In the genomic region with DNA sequence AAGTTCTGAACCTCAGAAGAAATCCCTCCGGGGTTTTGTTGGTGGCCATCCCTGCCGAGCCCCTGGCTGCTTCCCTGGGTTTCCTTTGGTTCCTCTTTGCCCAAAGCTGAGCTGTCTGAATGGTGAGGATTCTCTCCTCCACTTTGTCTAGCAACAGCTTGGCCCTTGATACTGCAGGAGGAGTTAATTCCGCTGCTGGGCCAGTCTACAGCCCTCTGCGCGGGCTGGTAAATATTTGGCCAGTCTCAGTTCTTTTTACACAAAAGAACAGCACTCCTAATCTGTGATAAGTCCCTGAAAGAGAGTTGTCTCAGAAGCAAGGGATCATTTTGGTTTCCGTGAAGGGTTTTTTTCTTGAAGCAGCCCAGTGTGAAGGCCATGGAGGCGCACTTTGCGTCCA, we compare ENCODE assay signal across 17 cellular contexts.
DNase-seq lines count a peak whose midpoint lies in the region; ATAC-seq and TF ChIP-seq lines count a peak whose summit lies in the region.
"Had no signal": no experiment of that assay in that cellular context is flagged by ENCODE, and none has a peak within 500 bp of the region (broad histone marks: within the 10 kb centered on the region; RNA-seq: fewer than 3 reads in every experiment).

No MANE protein-coding gene starts in this region.

- H3K27me3 Mint-ChIP-seq in MCF 10A (ENCODE audit: insufficient read depth, unreplicated experiment): no peaks in the 10 kb centered on the region
- no peaks in the 10 kb centered on the region for H3K27me3 Mint-ChIP-seq in chondrocyte (ENCODE audit: low read depth)
- H3K27me3 Mint-ChIP-seq in mesothelial cell of epicardium (ENCODE audit: low read depth): peaks cover 19% of the 10 kb centered on the region
- H3K27me3 Mint-ChIP-seq: activated T-helper 17 cell treated with anti-CD3 and anti-CD28 coated beads, Interleukin-2, amount 50 U/mL, for 72 hours had no signal

- H2AFZ ChIP-seq in mammary epithelial cell (ENCODE audit: low read depth, low read length): no peak overlapping the region

- DNase-seq in MCF 10A (ENCODE audit: unreplicated experiment) (no peak), mammary epithelial cell (no peak), chondrocyte (ENCODE audit: low spot score) (no peak), mesothelial cell of epicardium (ENCODE audit: low spot score in 2 of 2, unreplicated experiment in 2 of 2) (no peak), Right ventricle myocardium superior (no peak), ureter (ENCODE audit: low spot score) (no peak), GF-D8 (lab: John Stamatoyannopoulos, UW) (no peak), psoas muscle (no peak)
- DNase-seq: activated CD4-positive, alpha-beta memory T cell treated with anti-CD3 and anti-CD28 coated beads for 36 hours; anterior cingulate cortex; DMS 273 treated with DMSO at 0.1 percent for 48 hours; foreskin keratinocyte; H9; NCI-H774; retina; stimulated activated CD4-positive, alpha-beta T cell treated with anti-CD3 and anti-CD28 coated beads, Interleukin-4, amount 100 ng/mL, for 24 hours had no signal

- peaks cover 8% of the 10 kb centered on the region for H3K4me1 ChIP-seq in mammary epithelial cell (ENCODE audit: insufficient read depth, low read length)
- peaks cover 4% of the 10 kb centered on the region for H3K4me1 ChIP-seq in psoas muscle

- no TSS peak for BruUV-seq in MCF 10A (replicated peaks; lab: Mats Ljungman, UMichigan)
- BruUV-seq in mammary epithelial cell (replicated peaks; lab: Mats Ljungman, UMichigan): no TSS peak

- H3K9me3 Mint-ChIP-seq in MCF 10A (ENCODE audit: unreplicated experiment) (no peaks in the 10 kb centered on the region), chondrocyte (ENCODE audit: low read depth) (no peaks in the 10 kb centered on the region), mesothelial cell of epicardium (no peaks in the 10 kb centered on the region)
- H3K9me3 Mint-ChIP-seq: activated CD4-positive, alpha-beta memory T cell treated with anti-CD3 and anti-CD28 coated beads for 36 hours; activated T-helper 17 cell treated with anti-CD3 and anti-CD28 coated beads, Interleukin-2, amount 50 U/mL, for 72 hours; H9 had no signal

- H3K9me3 ChIP-seq in mammary epithelial cell (replicated peaks; ENCODE audit: insufficient read depth, low read length) (no peaks in the 10 kb centered on the region), psoas muscle (no peaks in the 10 kb centered on the region)

- no peaks in the 10 kb centered on the region for H4K20me1 ChIP-seq in mammary epithelial cell (ENCODE audit: insufficient read depth, low read length)

- peaks cover 10% of the 10 kb centered on the region for H3K36me3 Mint-ChIP-seq in MCF 10A (ENCODE audit: insufficient read depth, unreplicated experiment)
- H3K36me3 Mint-ChIP-seq in chondrocyte (ENCODE audit: low read depth): no peaks in the 10 kb centered on the region
- no peaks in the 10 kb centered on the region for H3K36me3 Mint-ChIP-seq in mesothelial cell of epicardium
- H3K36me3 Mint-ChIP-seq: activated CD4-positive, alpha-beta memory T cell treated with anti-CD3 and anti-CD28 coated beads for 36 hours had no signal

- CTCF ChIA-PET in MCF 10A (lab: Yijun Ruan, JAX): interaction anchor here (11.0 kb wide), 1 partner anchor 280 kb away, joined by 185 read pairs; no protein-coding TSS in a partner anchor
- CTCF ChIA-PET in mammary epithelial cell (lab: Charles Lee; ENCODE audit: low non-redundant PET): no interaction called here

- H3K27ac ChIP-seq in mammary epithelial cell (ENCODE audit: insufficient read depth, low read depth, low read length) (no peak overlapping the region), psoas muscle (no peak overlapping the region)
- H3K27ac ChIP-seq: foreskin keratinocyte had no signal

- H3K4me3 Mint-ChIP-seq in MCF 10A (ENCODE audit: unreplicated experiment) (no peak overlapping the region), chondrocyte (ENCODE audit: unreplicated experiment) (peak overlapping the region; percentile 79), mesothelial cell of epicardium (no peak overlapping the region)
- H3K4me3 Mint-ChIP-seq: activated CD4-positive, alpha-beta memory T cell treated with anti-CD3 and anti-CD28 coated beads for 36 hours had no signal

- H3K27me3 ChIP-seq in mammary epithelial cell (ENCODE audit: insufficient read depth, low read length) (no peaks in the 10 kb centered on the region), psoas muscle (ENCODE audit: insufficient read depth in 3 of 3, low read length in 2 of 3) (peaks cover 0 to 7% (median 2%) of the 10 kb centered on the region in 3 donors)
- H3K27me3 ChIP-seq: foreskin keratinocyte had no signal

- H3K36me3 ChIP-seq in mammary epithelial cell (ENCODE audit: insufficient read depth, low read length) (no peaks in the 10 kb centered on the region), psoas muscle (ENCODE audit: insufficient read depth in 1 of 2, low read depth in 1 of 2) (no peaks in the 10 kb centered on the region)

- no peak overlapping the region for H3K9ac ChIP-seq in mammary epithelial cell (ENCODE audit: insufficient read depth, low read length)

- dilution Hi-C loops in mammary epithelial cell (cut with HindIII; ENCODE audit: low sequenced_read_pairs): no loop called here

- H3K79me2 ChIP-seq in mammary epithelial cell (ENCODE audit: insufficient read depth, low read length): no peaks in the 10 kb centered on the region

- H3K27ac Mint-ChIP-seq in MCF 10A (ENCODE audit: low read depth, unreplicated experiment) (peak overlapping the region; percentile 81), chondrocyte (ENCODE audit: unreplicated experiment) (peak overlapping the region; percentile 57), mesothelial cell of epicardium (peak overlapping the region; percentile 62)
- H3K27ac Mint-ChIP-seq: activated CD4-positive, alpha-beta memory T cell treated with anti-CD3 and anti-CD28 coated beads for 36 hours; activated T-helper 17 cell treated with anti-CD3 and anti-CD28 coated beads, Interleukin-2, amount 50 U/mL, for 72 hours; H9 had no signal

- no peak overlapping the region for H3K4me2 ChIP-seq in mammary epithelial cell (ENCODE audit: insufficient read depth, low read depth, low read length)

- POLR2A ChIA-PET in MCF 10A (lab: Yijun Ruan, JAX): interaction anchor here (1.5 kb wide), 1 partner anchor 19 kb away, joined by 8 read pairs; no protein-coding TSS in a partner anchor

- H3K4me1 Mint-ChIP-seq in MCF 10A (ENCODE audit: insufficient read depth, unreplicated experiment) (peaks cover 40% of the 10 kb centered on the region), chondrocyte (ENCODE audit: low read depth) (peaks cover 66% of the 10 kb centered on the region), mesothelial cell of epicardium (peaks cover 44% of the 10 kb centered on the region)

- intact Hi-C loops in MCF 10A (cut with micrococcal nuclease) (no loop called here), mammary epithelial cell (cut with micrococcal nuclease) (loop anchor here (10.0 kb wide), 1 partner anchor 112 kb away; no protein-coding TSS in a partner anchor), Right ventricle myocardium superior (cut with DNase I) (loop anchor here (5.0 kb wide), 1 partner anchor 130 kb away; no protein-coding TSS in a partner anchor), psoas muscle (cut with DNase I) (no loop called here)

- in situ Hi-C loops in mammary epithelial cell (cut with MboI; ENCODE audit: low sequenced_read_pairs in 2 of 2): no loop called here

- H3K4me3 ChIP-seq in mammary epithelial cell (replicated peaks in 1 of 3; ENCODE audit: insufficient read depth in 1 of 3, low read depth in 2 of 3, low read length in 3 of 3): no peak overlapping the region
- H3K4me3 ChIP-seq in psoas muscle: no peak overlapping the region

- 99% methylated on average over 8 of the region's 8 CpGs for WGBS in mammary epithelial cell (ENCODE audit: low coverage, missing lambda C conversion rate)
- WGBS in psoas muscle, 3 donors: 90 to 92% (median 91%) methylated on average over 8 of the region's 8 CpGs

- TF ChIP-seq CTCF in MCF 10A (IDR thresholded peaks at IDR 0.05; ENCODE audit: unreplicated experiment): no peak
- no peak for TF ChIP-seq CTCF in mammary epithelial cell (conservative IDR thresholded peaks at IDR 0.05 in 1 of 2, IDR thresholded peaks at IDR 0.05 in 1 of 2; ENCODE audit: extremely low read depth in 1 of 2, insufficient read depth in 1 of 2, low read depth in 1 of 2, low read length in 2 of 2)
- TF ChIP-seq CTCF in chondrocyte (IDR thresholded peaks at IDR 0.05): no peak
- no peak for TF ChIP-seq CTCF in mesothelial cell of epicardium (IDR thresholded peaks at IDR 0.05; ENCODE audit: unreplicated experiment)
- no peak for TF ChIP-seq CTCF in psoas muscle (IDR thresholded peaks at IDR 0.05)

- no peak for ATAC-seq in Right ventricle myocardium superior (ENCODE audit: poor library complexity)
- no peak for ATAC-seq in psoas muscle
- ATAC-seq: activated T-helper 17 cell treated with anti-CD3 and anti-CD28 coated beads, Interleukin-2, amount 50 U/mL, for 72 hours; foreskin keratinocyte had no signal

Comparison
In these comparisons a context has a peak if more than half of its experiments do, and no peak if none do; other contexts are left out.
1. intact Hi-C loops: an anchor here in mammary epithelial cell (10.0 kb wide) and Right ventricle myocardium superior (5.0 kb wide); none called in MCF 10A and psoas muscle.